ENCODE assay signal across 19 cellular contexts in genomic region chr2:197116306-197116879, GRCh38.
DNase-seq lines count a peak whose midpoint lies in the region; ATAC-seq, FAIRE-seq and TF ChIP-seq lines count a peak whose summit lies in the region.
"Had no signal": no experiment of that assay in that cellular context is flagged by ENCODE, and none has a peak within 500 bp of the region (broad histone marks: within the 10 kb centered on the region; RNA-seq: fewer than 3 reads in every experiment).

No MANE protein-coding gene starts in this region.

- WGBS in HepG2 (ENCODE audit: low lambda C conversion rate) = 16% methylated on average over 10 of the region's 10 CpGs

- intact Hi-C loops in activated naive CD4-positive, alpha-beta T cell treated with anti-CD3 and anti-CD28 coated beads for 36 hours (cut with micrococcal nuclease) = no loop called here
- intact Hi-C loops in HepG2 (cut with micrococcal nuclease; ENCODE audit: unreplicated experiment) = no loop called here

- CTCF ChIA-PET in activated naive CD4-positive, alpha-beta T cell treated with anti-CD3 and anti-CD28 coated beads for 36 hours (lab: Charles Lee) = interaction anchor here (1.0 to 2.0 kb wide), 4 partner anchors 16 to 194 kb away, joined by 3 to 9 read pairs (median 4); partner anchors contain the start of gene ANKRD44
- CTCF ChIA-PET in HepG2 (lab: Yijun Ruan, JAX; ENCODE audit: low intra/inter-chr PET ratio, low total read pairs) = no interaction called here

- H3K9ac ChIP-seq in HepG2 (ENCODE audit: insufficient read depth, low read depth, low read length) = no peak overlapping the region

- H3K4me2 ChIP-seq in HepG2 (ENCODE audit: low read depth, low read length) = no peak overlapping the region

- no peak for TF ChIP-seq POLR2A in HepG2 (IDR thresholded peaks at IDR 0.05; ENCODE audit: insufficient read depth in 1 of 2, low read depth in 2 of 2, low read length in 2 of 2)

- TF ChIP-seq RAD21 in HepG2 (CRISPR knock-in tag; IDR thresholded peaks at IDR 0.05) = no peak

- H3K79me2 ChIP-seq in HepG2 (ENCODE audit: insufficient read depth, low read length) = no peaks in the 10 kb centered on the region

- FAIRE-seq in HepG2 (lab: Jason Lieb, UNC) = no peak
- FAIRE-seq: frontal cortex had no signal

- no peaks in the 10 kb centered on the region for H3K9me3 ChIP-seq in T-helper 17 cell (ENCODE audit: control insufficient read depth, low read length, poor library complexity, severe bottlenecking)
- no peaks in the 10 kb centered on the region for H3K9me3 ChIP-seq in HepG2 (ENCODE audit: low read length)

- POLR2A ChIA-PET in HepG2 (lab: Yijun Ruan, JAX) = no interaction called here

- peak overlapping the region; percentile 13 for H3K4me3 Mint-ChIP-seq in activated naive CD4-positive, alpha-beta T cell treated with anti-CD3 and anti-CD28 coated beads for 36 hours
- peak overlapping the region; percentile 75 for H3K4me3 Mint-ChIP-seq in T-helper 17 cell
- peak overlapping the region; percentile 71 for H3K4me3 Mint-ChIP-seq in stimulated activated naive CD8-positive, alpha-beta T cell treated with anti-CD3 and anti-CD28 coated beads, Interleukin-15, Interleukin-2, amounts not matched to agents 100 ng/mL and 50 ng/mL, for 24 hours
- H3K4me3 Mint-ChIP-seq: neural crest cell had no signal

- H3K4me3 ChIP-seq in HepG2 (replicated peaks in 1 of 3; ENCODE audit: insufficient read depth in 1 of 3, low read depth in 2 of 3, low read length in 3 of 3) = no peak overlapping the region
- H3K4me3 ChIP-seq: cardiac muscle cell had no signal

- peaks cover 0 to 5% of the 10 kb centered on the region in 2 experiments; a peak in 2 of 5 replicates for H3K27me3 ChIP-seq in HepG2 (ENCODE audit: control insufficient read depth in 1 of 2, insufficient read depth in 2 of 2, low read length in 2 of 2)
- H3K27me3 ChIP-seq: cardiac muscle cell had no signal

- ATAC-seq in T-helper 17 cell (no peak), HepG2 (no peak), GM18867 (IDR thresholded peaks at IDR 0.05; ENCODE audit: unreplicated experiment) (no peak), GM21529 (IDR thresholded peaks at IDR 0.05; ENCODE audit: unreplicated experiment) (no peak)
- ATAC-seq: HCT116 had no signal

- TF ChIP-seq EP300 in HepG2 (IDR thresholded peaks at IDR 0.05; ENCODE audit: low read depth in 2 of 2, low read length in 2 of 2) = no peak
- no peak for TF ChIP-seq EP300 in HepG2 (CRISPR knock-in tag; IDR thresholded peaks at IDR 0.05; ENCODE audit: borderline replicate concordance)

- H3K36me3 ChIP-seq in HepG2 (replicated peaks in 1 of 2; ENCODE audit: control insufficient read depth in 1 of 2, insufficient read depth in 2 of 2, low read length in 2 of 2) = no peaks in the 10 kb centered on the region
- H3K36me3 ChIP-seq: cardiac muscle cell had no signal

- H3K36me3 Mint-ChIP-seq in activated naive CD4-positive, alpha-beta T cell treated with anti-CD3 and anti-CD28 coated beads for 36 hours (ENCODE audit: low read depth) = peaks cover 11% of the 10 kb centered on the region
- H3K36me3 Mint-ChIP-seq in T-helper 17 cell (ENCODE audit: low read depth) = peaks cover 20% of the 10 kb centered on the region
- peaks cover 48% of the 10 kb centered on the region for H3K36me3 Mint-ChIP-seq in stimulated activated naive CD8-positive, alpha-beta T cell treated with anti-CD3 and anti-CD28 coated beads, Interleukin-15, Interleukin-2, amounts not matched to agents 100 ng/mL and 50 ng/mL, for 24 hours (ENCODE audit: low read depth)

- no peaks in the 10 kb centered on the region for H3K9me3 Mint-ChIP-seq in activated naive CD4-positive, alpha-beta T cell treated with anti-CD3 and anti-CD28 coated beads for 36 hours
- H3K9me3 Mint-ChIP-seq in stimulated activated naive CD8-positive, alpha-beta T cell treated with anti-CD3 and anti-CD28 coated beads, Interleukin-15, Interleukin-2, amounts not matched to agents 100 ng/mL and 50 ng/mL, for 24 hours = no peaks in the 10 kb centered on the region
- H3K9me3 Mint-ChIP-seq: neural crest cell had no signal

- peaks cover 31% of the 10 kb centered on the region for H3K4me1 Mint-ChIP-seq in activated naive CD4-positive, alpha-beta T cell treated with anti-CD3 and anti-CD28 coated beads for 36 hours (ENCODE audit: low read depth)
- H3K4me1 Mint-ChIP-seq in T-helper 17 cell = peaks cover 31% of the 10 kb centered on the region
- H3K4me1 Mint-ChIP-seq in stimulated activated naive CD8-positive, alpha-beta T cell treated with anti-CD3 and anti-CD28 coated beads, Interleukin-15, Interleukin-2, amounts not matched to agents 100 ng/mL and 50 ng/mL, for 24 hours (ENCODE audit: low read depth) = peaks cover 45% of the 10 kb centered on the region

- H3K27ac ChIP-seq in HepG2 (ENCODE audit: extremely low read length, insufficient read depth, low read length) = no peak overlapping the region
- H3K27ac ChIP-seq: cardiac muscle cell had no signal

- H2AFZ ChIP-seq in HepG2 (ENCODE audit: low read length) = peak overlapping the region; percentile 64

- no peaks in the 10 kb centered on the region for H4K20me1 ChIP-seq in HepG2 (ENCODE audit: insufficient read depth, low read length)

- no peaks in the 10 kb centered on the region for H3K27me3 Mint-ChIP-seq in activated naive CD4-positive, alpha-beta T cell treated with anti-CD3 and anti-CD28 coated beads for 36 hours (ENCODE audit: low read depth)
- H3K27me3 Mint-ChIP-seq in T-helper 17 cell = no peaks in the 10 kb centered on the region
- H3K27me3 Mint-ChIP-seq in stimulated activated naive CD8-positive, alpha-beta T cell treated with anti-CD3 and anti-CD28 coated beads, Interleukin-15, Interleukin-2, amounts not matched to agents 100 ng/mL and 50 ng/mL, for 24 hours = no peaks in the 10 kb centered on the region

- no peak for TF ChIP-seq CTCF in HepG2 (CRISPR knock-in tag; IDR thresholded peaks at IDR 0.05)

- no TSS peak for BruUV-seq in HepG2 (replicated peaks; lab: Mats Ljungman, UMichigan)

- H3K4me1 ChIP-seq in HepG2 (ENCODE audit: insufficient read depth, low read length) = no peaks in the 10 kb centered on the region

- H3K27ac Mint-ChIP-seq in activated naive CD4-positive, alpha-beta T cell treated with anti-CD3 and anti-CD28 coated beads for 36 hours = peak overlapping the region; percentile 60
- peak overlapping the region; percentile 92 for H3K27ac Mint-ChIP-seq in T-helper 17 cell
- H3K27ac Mint-ChIP-seq in stimulated activated naive CD8-positive, alpha-beta T cell treated with anti-CD3 and anti-CD28 coated beads, Interleukin-15, Interleukin-2, amounts not matched to agents 100 ng/mL and 50 ng/mL, for 24 hours = peak overlapping the region; percentile 96

- DNase-seq in activated naive CD4-positive, alpha-beta T cell treated with anti-CD3 and anti-CD28 coated beads for 36 hours = no peak
- no peak for DNase-seq in activated naive CD4-positive, alpha-beta T cell treated with Interleukin-2 at 50 U/mL for 16 hours
- no peak for DNase-seq in T-helper 17 cell
- no peak for DNase-seq in HepG2 (ENCODE audit: low spot score)
- DNase-seq in stimulated activated CD4-positive, alpha-beta T cell treated with anti-CD3 and anti-CD28 coated beads, Interleukin-15, amount 100 ng/mL, for 24 hours = no peak
- DNase-seq: amniotic stem cell, DMS79, erythroblast, mesendoderm, NCI-H82, SHP77 treated with DMSO at 0.1 percent for 48 hours, T1000 had no signal

- in situ Hi-C loops in HepG2 (cut with HindIII; ENCODE audit: extremely low pct_ligation_motif_present, low pct_unique_long_range_greater_than_20kb) = loop anchor here (10.0 kb wide), 1 partner anchor 248 kb away; no protein-coding TSS in a partner anchor

TF ChIP-seq in HepG2, 621 proteins besides CTCF, POLR2A, EP300 and RAD21 (continues in another document):
- TF ChIP-seq SP5 (CRISPR knock-in tag; IDR thresholded peaks at IDR 0.05; ENCODE audit: borderline replicate concordance, low read depth) (no peak), TMF1 (CRISPR knock-in tag; IDR thresholded peaks at IDR 0.05; ENCODE audit: low read depth) (no peak), ZNF224 (CRISPR knock-in tag; IDR thresholded peaks at IDR 0.05) (no peak), ZNF691 (CRISPR knock-in tag; IDR thresholded peaks at IDR 0.05; ENCODE audit: borderline replicate concordance, low read depth) (no peak), ZNF383 (CRISPR knock-in tag; IDR thresholded peaks at IDR 0.05; ENCODE audit: borderline replicate concordance) (no peak), PRDM10 (CRISPR knock-in tag; IDR thresholded peaks at IDR 0.05; ENCODE audit: low read depth) (no peak), RFX5 (IDR thresholded peaks at IDR 0.05; ENCODE audit: low read depth, low read length) (no peak), JARID2 (CRISPR knock-in tag; IDR thresholded peaks at IDR 0.05; ENCODE audit: insufficient replicate concordance) (no peak), ZSCAN21 (CRISPR knock-in tag; IDR thresholded peaks at IDR 0.05; ENCODE audit: borderline replicate concordance) (no peak)

Comparison
In these comparisons a context has a peak if more than half of its experiments do, and no peak if none do; other contexts are left out.
1. H3K4me3 Mint-ChIP-seq: peak in every context shown above with its lines; median percentile 75 in T-helper 17 cell; 71 in stimulated activated naive CD8-positive, alpha-beta T cell treated with anti-CD3 and anti-CD28 coated beads, Interleukin-15, Interleukin-2, amounts not matched to agents 100 ng/mL and 50 ng/mL, for 24 hours; 13 in activated naive CD4-positive, alpha-beta T cell treated with anti-CD3 and anti-CD28 coated beads for 36 hours.